In the genomic region with DNA sequence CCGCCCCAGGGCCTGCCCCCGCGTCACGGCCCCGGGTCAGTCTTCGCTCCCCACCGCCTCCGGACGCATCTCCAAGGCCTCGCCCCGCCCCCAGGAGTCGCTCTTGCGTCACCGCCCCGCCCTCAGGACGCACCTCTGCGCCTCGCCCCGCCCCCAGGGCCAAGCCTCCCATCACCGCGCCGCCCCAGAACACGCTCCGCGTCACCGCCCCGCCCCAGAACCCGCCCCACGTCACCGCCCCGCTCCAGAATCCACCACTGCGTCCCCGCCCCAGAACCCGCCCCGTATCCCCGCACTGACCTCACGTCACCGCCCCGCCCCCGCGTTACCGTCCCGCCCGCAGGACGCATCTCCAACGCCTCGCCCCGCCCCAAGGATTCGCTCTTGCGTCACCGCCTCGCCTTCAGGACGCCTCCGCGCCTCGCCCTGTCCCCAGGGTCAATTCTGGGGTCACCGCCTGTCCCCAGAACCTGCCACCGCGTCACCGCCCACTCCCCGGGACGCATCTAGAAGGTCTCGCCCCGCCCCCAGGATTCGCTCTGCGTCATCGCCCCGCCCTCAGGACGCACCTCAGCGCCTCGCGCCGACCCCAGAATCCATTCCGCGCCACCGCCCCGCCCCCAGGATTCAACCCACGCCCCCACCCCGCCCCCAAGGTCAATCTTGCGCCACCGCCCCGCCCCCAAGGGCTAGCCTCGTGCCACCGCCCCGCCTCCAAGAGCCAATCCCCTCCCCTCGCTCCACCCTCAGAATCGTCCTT, we compare ENCODE assay signal across 1 cellular context.
TF ChIP-seq lines count a peak whose summit lies in the region.

No MANE protein-coding gene starts in this region.

TF ChIP-seq in K562, 482 proteins besides CTCF, POLR2A, EP300 and RAD21 (continued from another document and continues in another):
- TF ChIP-seq, protein P1, sequence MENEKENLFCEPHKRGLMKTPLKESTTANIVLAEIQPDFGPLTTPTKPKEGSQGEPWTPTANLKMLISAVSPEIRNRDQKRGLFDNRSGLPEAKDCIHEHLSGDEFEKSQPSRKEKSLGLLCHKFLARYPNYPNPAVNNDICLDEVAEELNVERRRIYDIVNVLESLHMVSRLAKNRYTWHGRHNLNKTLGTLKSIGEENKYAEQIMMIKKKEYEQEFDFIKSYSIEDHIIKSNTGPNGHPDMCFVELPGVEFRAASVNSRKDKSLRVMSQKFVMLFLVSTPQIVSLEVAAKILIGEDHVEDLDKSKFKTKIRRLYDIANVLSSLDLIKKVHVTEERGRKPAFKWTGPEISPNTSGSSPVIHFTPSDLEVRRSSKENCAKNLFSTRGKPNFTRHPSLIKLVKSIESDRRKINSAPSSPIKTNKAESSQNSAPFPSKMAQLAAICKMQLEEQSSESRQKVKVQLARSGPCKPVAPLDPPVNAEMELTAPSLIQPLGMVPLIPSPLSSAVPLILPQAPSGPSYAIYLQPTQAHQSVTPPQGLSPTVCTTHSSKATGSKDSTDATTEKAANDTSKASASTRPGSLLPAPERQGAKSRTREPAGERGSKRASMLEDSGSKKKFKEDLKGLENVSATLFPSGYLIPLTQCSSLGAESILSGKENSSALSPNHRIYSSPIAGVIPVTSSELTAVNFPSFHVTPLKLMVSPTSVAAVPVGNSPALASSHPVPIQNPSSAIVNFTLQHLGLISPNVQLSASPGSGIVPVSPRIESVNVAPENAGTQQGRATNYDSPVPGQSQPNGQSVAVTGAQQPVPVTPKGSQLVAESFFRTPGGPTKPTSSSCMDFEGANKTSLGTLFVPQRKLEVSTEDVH (IDR thresholded peaks at IDR 0.05; ENCODE audit: low read depth, partially characterized antibody) = no peak
- no peak for TF ChIP-seq MAFG (tag; conservative IDR thresholded peaks at IDR 0.05)
- TF ChIP-seq DDX20 (tag; IDR thresholded peaks at IDR 0.05; ENCODE audit: low read depth) = no peak
- peak; percentile 51 for TF ChIP-seq FOSL1 (tag; conservative IDR thresholded peaks at IDR 0.05)
- no peak for TF ChIP-seq BRD9 (IDR thresholded peaks at IDR 0.05; ENCODE audit: low read depth, partially characterized antibody)
- TF ChIP-seq, protein P2, sequence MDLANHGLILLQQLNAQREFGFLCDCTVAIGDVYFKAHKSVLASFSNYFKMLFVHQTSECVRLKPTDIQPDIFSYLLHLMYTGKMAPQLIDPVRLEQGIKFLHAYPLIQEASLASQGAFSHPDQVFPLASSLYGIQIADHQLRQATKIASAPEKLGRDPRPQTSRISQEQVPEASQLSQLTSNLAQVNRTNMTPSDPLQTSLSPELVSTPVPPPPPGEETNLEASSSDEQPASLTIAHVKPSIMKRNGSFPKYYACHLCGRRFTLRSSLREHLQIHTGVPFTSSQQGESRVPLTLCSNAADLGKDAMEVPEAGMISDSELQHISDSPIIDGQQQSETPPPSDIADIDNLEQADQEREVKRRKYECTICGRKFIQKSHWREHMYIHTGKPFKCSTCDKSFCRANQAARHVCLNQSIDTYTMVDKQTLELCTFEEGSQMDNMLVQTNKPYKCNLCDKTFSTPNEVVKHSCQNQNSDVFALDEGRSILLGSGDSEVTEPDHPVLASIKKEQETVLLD (IDR thresholded peaks at IDR 0.05) = no peak
- no peak for TF ChIP-seq TAF9B (IDR thresholded peaks at IDR 0.05; ENCODE audit: partially characterized antibody)
- no peak for TF ChIP-seq BCL6 (CRISPR knock-in tag; IDR thresholded peaks at IDR 0.05)
- TF ChIP-seq ZNF121 (CRISPR knock-in tag; conservative IDR thresholded peaks at IDR 0.05) = no peak
- TF ChIP-seq CREB1 (IDR thresholded peaks at IDR 0.05) = peak; percentile 91
- peak; percentile 87 for TF ChIP-seq CREB1 (CRISPR knock-in tag; IDR thresholded peaks at IDR 0.05)
- TF ChIP-seq SMARCC2 (IDR thresholded peaks at IDR 0.05; ENCODE audit: low read depth) = no peak
- peak; percentile 92 for TF ChIP-seq SP1 (CRISPR knock-in tag; IDR thresholded peaks at IDR 0.05)
- TF ChIP-seq ZNF436 (CRISPR knock-in tag; IDR thresholded peaks at IDR 0.05) = no peak
- TF ChIP-seq XRCC5 (IDR thresholded peaks at IDR 0.05; ENCODE audit: low read depth, low read length) = no peak
- 0 out of 2 replicates have a peak, but pooled peaks have one; percentile 28 for TF ChIP-seq KLF13 (tag; IDR thresholded peaks at IDR 0.05; ENCODE audit: borderline replicate concordance, low read depth)
- TF ChIP-seq SRSF1 (IDR thresholded peaks at IDR 0.05; ENCODE audit: low read depth, low read length) = no peak
- TF ChIP-seq SMARCA5 (IDR thresholded peaks at IDR 0.05) = no peak
- no peak for TF ChIP-seq HDAC8 (tag; IDR thresholded peaks at IDR 0.05)
- TF ChIP-seq ATF7 (IDR thresholded peaks at IDR 0.05) = peak; percentile 89
- TF ChIP-seq MTF1 (CRISPR knock-in tag; IDR thresholded peaks at IDR 0.05; ENCODE audit: borderline replicate concordance) = no peak
- TF ChIP-seq STAT5A (IDR thresholded peaks at IDR 0.05; ENCODE audit: borderline replicate concordance, low read length) = no peak
- peak; percentile 62 for TF ChIP-seq CCNT2 (IDR thresholded peaks at IDR 0.05; ENCODE audit: borderline replicate concordance, extremely low read depth, insufficient read length, low read depth, low read length)
- no peak for TF ChIP-seq PHF21A (IDR thresholded peaks at IDR 0.05; ENCODE audit: borderline replicate concordance, low read depth)
- TF ChIP-seq, protein P3, sequence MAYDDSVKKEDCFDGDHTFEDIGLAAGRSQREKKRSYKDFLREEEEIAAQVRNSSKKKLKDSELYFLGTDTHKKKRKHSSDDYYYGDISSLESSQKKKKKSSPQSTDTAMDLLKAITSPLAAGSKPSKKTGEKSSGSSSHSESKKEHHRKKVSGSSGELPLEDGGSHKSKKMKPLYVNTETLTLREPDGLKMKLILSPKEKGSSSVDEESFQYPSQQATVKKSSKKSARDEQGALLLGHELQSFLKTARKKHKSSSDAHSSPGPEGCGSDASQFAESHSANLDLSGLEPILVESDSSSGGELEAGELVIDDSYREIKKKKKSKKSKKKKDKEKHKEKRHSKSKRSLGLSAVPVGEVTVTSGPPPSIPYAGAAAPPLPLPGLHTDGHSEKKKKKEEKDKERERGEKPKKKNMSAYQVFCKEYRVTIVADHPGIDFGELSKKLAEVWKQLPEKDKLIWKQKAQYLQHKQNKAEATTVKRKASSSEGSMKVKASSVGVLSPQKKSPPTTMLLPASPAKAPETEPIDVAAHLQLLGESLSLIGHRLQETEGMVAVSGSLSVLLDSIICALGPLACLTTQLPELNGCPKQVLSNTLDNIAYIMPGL (CRISPR knock-in tag; IDR thresholded peaks at IDR 0.05) = no peak
- TF ChIP-seq ZBTB7A (IDR thresholded peaks at IDR 0.05; ENCODE audit: borderline replicate concordance, control insufficient read depth, low read depth, low read length) = 0 out of 2 replicates have a peak, but pooled peaks have one; percentile 61
- TF ChIP-seq, protein P4, sequence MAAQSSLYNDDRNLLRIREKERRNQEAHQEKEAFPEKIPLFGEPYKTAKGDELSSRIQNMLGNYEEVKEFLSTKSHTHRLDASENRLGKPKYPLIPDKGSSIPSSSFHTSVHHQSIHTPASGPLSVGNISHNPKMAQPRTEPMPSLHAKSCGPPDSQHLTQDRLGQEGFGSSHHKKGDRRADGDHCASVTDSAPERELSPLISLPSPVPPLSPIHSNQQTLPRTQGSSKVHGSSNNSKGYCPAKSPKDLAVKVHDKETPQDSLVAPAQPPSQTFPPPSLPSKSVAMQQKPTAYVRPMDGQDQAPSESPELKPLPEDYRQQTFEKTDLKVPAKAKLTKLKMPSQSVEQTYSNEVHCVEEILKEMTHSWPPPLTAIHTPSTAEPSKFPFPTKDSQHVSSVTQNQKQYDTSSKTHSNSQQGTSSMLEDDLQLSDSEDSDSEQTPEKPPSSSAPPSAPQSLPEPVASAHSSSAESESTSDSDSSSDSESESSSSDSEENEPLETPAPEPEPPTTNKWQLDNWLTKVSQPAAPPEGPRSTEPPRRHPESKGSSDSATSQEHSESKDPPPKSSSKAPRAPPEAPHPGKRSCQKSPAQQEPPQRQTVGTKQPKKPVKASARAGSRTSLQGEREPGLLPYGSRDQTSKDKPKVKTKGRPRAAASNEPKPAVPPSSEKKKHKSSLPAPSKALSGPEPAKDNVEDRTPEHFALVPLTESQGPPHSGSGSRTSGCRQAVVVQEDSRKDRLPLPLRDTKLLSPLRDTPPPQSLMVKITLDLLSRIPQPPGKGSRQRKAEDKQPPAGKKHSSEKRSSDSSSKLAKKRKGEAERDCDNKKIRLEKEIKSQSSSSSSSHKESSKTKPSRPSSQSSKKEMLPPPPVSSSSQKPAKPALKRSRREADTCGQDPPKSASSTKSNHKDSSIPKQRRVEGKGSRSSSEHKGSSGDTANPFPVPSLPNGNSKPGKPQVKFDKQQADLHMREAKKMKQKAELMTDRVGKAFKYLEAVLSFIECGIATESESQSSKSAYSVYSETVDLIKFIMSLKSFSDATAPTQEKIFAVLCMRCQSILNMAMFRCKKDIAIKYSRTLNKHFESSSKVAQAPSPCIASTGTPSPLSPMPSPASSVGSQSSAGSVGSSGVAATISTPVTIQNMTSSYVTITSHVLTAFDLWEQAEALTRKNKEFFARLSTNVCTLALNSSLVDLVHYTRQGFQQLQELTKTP (IDR thresholded peaks at IDR 0.05; ENCODE audit: low read depth in 1 of 2, partially characterized antibody in 2 of 2) = no peak
- TF ChIP-seq, protein P5, sequence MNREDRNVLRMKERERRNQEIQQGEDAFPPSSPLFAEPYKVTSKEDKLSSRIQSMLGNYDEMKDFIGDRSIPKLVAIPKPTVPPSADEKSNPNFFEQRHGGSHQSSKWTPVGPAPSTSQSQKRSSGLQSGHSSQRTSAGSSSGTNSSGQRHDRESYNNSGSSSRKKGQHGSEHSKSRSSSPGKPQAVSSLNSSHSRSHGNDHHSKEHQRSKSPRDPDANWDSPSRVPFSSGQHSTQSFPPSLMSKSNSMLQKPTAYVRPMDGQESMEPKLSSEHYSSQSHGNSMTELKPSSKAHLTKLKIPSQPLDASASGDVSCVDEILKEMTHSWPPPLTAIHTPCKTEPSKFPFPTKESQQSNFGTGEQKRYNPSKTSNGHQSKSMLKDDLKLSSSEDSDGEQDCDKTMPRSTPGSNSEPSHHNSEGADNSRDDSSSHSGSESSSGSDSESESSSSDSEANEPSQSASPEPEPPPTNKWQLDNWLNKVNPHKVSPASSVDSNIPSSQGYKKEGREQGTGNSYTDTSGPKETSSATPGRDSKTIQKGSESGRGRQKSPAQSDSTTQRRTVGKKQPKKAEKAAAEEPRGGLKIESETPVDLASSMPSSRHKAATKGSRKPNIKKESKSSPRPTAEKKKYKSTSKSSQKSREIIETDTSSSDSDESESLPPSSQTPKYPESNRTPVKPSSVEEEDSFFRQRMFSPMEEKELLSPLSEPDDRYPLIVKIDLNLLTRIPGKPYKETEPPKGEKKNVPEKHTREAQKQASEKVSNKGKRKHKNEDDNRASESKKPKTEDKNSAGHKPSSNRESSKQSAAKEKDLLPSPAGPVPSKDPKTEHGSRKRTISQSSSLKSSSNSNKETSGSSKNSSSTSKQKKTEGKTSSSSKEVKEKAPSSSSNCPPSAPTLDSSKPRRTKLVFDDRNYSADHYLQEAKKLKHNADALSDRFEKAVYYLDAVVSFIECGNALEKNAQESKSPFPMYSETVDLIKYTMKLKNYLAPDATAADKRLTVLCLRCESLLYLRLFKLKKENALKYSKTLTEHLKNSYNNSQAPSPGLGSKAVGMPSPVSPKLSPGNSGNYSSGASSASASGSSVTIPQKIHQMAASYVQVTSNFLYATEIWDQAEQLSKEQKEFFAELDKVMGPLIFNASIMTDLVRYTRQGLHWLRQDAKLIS (CRISPR knock-in tag; IDR thresholded peaks at IDR 0.05) = no peak
- TF ChIP-seq, protein P6, sequence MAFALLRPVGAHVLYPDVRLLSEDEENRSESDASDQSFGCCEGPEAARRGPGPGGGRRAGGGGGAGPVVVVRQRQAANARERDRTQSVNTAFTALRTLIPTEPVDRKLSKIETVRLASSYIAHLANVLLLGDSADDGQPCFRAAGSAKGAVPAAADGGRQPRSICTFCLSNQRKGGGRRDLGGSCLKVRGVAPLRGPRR (CRISPR knock-in tag; IDR thresholded peaks at IDR 0.05) = no peak
- TF ChIP-seq PRMT5 (CRISPR knock-in tag; IDR thresholded peaks at IDR 0.05) = no peak
- TF ChIP-seq SNRNP70 (optimal IDR thresholded peaks at IDR 0.05; ENCODE audit: low read depth, low read length) = no peak
- TF ChIP-seq ZNF584 (CRISPR knock-in tag; IDR thresholded peaks at IDR 0.05; ENCODE audit: low read depth) = no peak
- no peak for TF ChIP-seq TGIF2 (CRISPR knock-in tag; IDR thresholded peaks at IDR 0.05)
- TF ChIP-seq, protein P7, sequence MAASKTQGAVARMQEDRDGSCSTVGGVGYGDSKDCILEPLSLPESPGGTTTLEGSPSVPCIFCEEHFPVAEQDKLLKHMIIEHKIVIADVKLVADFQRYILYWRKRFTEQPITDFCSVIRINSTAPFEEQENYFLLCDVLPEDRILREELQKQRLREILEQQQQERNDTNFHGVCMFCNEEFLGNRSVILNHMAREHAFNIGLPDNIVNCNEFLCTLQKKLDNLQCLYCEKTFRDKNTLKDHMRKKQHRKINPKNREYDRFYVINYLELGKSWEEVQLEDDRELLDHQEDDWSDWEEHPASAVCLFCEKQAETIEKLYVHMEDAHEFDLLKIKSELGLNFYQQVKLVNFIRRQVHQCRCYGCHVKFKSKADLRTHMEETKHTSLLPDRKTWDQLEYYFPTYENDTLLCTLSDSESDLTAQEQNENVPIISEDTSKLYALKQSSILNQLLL (CRISPR knock-in tag; IDR thresholded peaks at IDR 0.05; ENCODE audit: borderline replicate concordance) = no peak
- TF ChIP-seq NEUROD1 (IDR thresholded peaks at IDR 0.05; ENCODE audit: borderline replicate concordance, low read depth, low read length, partially characterized antibody) = peak; percentile 17
- TF ChIP-seq ZNF23 (CRISPR knock-in tag; IDR thresholded peaks at IDR 0.05) = no peak
- TF ChIP-seq NFE2L1 (tag; IDR thresholded peaks at IDR 0.05; ENCODE audit: borderline replicate concordance, low read depth) = no peak
- TF ChIP-seq ZNF586 (CRISPR knock-in tag; conservative IDR thresholded peaks at IDR 0.05) = no peak
- TF ChIP-seq, protein P8, sequence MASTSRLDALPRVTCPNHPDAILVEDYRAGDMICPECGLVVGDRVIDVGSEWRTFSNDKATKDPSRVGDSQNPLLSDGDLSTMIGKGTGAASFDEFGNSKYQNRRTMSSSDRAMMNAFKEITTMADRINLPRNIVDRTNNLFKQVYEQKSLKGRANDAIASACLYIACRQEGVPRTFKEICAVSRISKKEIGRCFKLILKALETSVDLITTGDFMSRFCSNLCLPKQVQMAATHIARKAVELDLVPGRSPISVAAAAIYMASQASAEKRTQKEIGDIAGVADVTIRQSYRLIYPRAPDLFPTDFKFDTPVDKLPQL (IDR thresholded peaks at IDR 0.05; ENCODE audit: extremely low read depth, insufficient read length) = no peak
- TF ChIP-seq ZFX (CRISPR knock-in tag; IDR thresholded peaks at IDR 0.05) = no peak
- no peak for TF ChIP-seq ZNF431 (CRISPR knock-in tag; IDR thresholded peaks at IDR 0.05)
- no peak for TF ChIP-seq NR2F6 (CRISPR knock-in tag; IDR thresholded peaks at IDR 0.05)
- TF ChIP-seq, protein P9, sequence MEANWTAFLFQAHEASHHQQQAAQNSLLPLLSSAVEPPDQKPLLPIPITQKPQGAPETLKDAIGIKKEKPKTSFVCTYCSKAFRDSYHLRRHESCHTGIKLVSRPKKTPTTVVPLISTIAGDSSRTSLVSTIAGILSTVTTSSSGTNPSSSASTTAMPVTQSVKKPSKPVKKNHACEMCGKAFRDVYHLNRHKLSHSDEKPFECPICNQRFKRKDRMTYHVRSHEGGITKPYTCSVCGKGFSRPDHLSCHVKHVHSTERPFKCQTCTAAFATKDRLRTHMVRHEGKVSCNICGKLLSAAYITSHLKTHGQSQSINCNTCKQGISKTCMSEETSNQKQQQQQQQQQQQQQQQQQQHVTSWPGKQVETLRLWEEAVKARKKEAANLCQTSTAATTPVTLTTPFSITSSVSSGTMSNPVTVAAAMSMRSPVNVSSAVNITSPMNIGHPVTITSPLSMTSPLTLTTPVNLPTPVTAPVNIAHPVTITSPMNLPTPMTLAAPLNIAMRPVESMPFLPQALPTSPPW (CRISPR knock-in tag; IDR thresholded peaks at IDR 0.05) = peak; percentile 88
- no peak for TF ChIP-seq NR1H2 (CRISPR knock-in tag; IDR thresholded peaks at IDR 0.05)
- TF ChIP-seq ZNF224 (CRISPR knock-in tag; IDR thresholded peaks at IDR 0.05) = no peak
